ENCODE assay signal across 8 cellular contexts in genomic region chr2:186485871-186486650, GRCh38. TPM values are rescaled to one million over a fixed set of nuclear protein-coding genes. Genes with fewer than 3 reads are reported as not detected.
DNase-seq lines count a peak whose midpoint lies in the region; ATAC-seq and TF ChIP-seq lines count a peak whose summit lies in the region.

Gene ZC3H15, plus strand, starts transcription at chr2:186486260. Its CDS starts 123 bp downstream, at chr2:186486383.

- in situ Hi-C loops in GM13977 (cut with MboI; ENCODE audit: low pct_unique_long_range_greater_than_20kb, low sequenced_read_pairs, unreplicated experiment), result no loop called here

- intact Hi-C loops in left cardiac atrium (cut with DNase I), result no loop called here

- DNase-seq in GM13977 (ENCODE audit: low spot score) (peak; percentile 90), NCI-H146 treated with DMSO at 0.1 percent for 48 hours (lab: John Stamatoyannopoulos, UW; ENCODE audit: unreplicated experiment) (peak; percentile 79), T-helper 17 cell (peak; percentile 91 to 95 (median 95)), amygdala (lab: John Stamatoyannopoulos, UW) (peak; percentile 75 to 98 (median 93)), left cardiac atrium (peak; percentile 98), progenitor cell of endocrine pancreas (ENCODE audit: low spot score, unreplicated experiment) (peak; percentile 88), ureter (ENCODE audit: low spot score) (peak; percentile 97)

- peak within 1 kb of the TSS; percentile 98 for H3K27ac Mint-ChIP-seq in T-helper 17 cell
- H3K27ac Mint-ChIP-seq in progenitor cell of endocrine pancreas, result peak within 1 kb of the TSS; percentile 100

- TF ChIP-seq CTCF in GM13977 (IDR thresholded peaks at IDR 0.05; ENCODE audit: extremely low read depth, insufficient read depth, missing control alignments), result no peak
- no peak for TF ChIP-seq CTCF in progenitor cell of endocrine pancreas (IDR thresholded peaks at IDR 0.05; ENCODE audit: unreplicated experiment)

- no peaks in the 10 kb centered on the region for H3K9me3 Mint-ChIP-seq in progenitor cell of endocrine pancreas (ENCODE audit: low read depth)

- H3K27me3 Mint-ChIP-seq in T-helper 17 cell, result no peaks in the 10 kb centered on the region
- no peaks in the 10 kb centered on the region for H3K27me3 Mint-ChIP-seq in progenitor cell of endocrine pancreas

- no peaks in the 10 kb centered on the region for H3K9me3 ChIP-seq in T-helper 17 cell (ENCODE audit: control insufficient read depth, low read length, poor library complexity, severe bottlenecking)

- no peaks in the 10 kb centered on the region for H3K36me3 Mint-ChIP-seq in T-helper 17 cell (ENCODE audit: low read depth)
- H3K36me3 Mint-ChIP-seq in progenitor cell of endocrine pancreas (ENCODE audit: insufficient read depth), result no peaks in the 10 kb centered on the region

- H3K4me1 Mint-ChIP-seq in T-helper 17 cell (peaks cover 47% of the 10 kb centered on the region), progenitor cell of endocrine pancreas (ENCODE audit: low read depth) (peaks cover 31% of the 10 kb centered on the region)

- peak; percentile 73 for ATAC-seq in HG02870 (IDR thresholded peaks at IDR 0.05; ENCODE audit: unreplicated experiment)
- ATAC-seq in T-helper 17 cell, result peak; percentile 95
- ATAC-seq in left cardiac atrium, result peak; percentile 99

- H3K4me3 Mint-ChIP-seq in T-helper 17 cell, result peak within 1 kb of the TSS; percentile 98
- H3K4me3 Mint-ChIP-seq in progenitor cell of endocrine pancreas (ENCODE audit: low read depth), result peak within 1 kb of the TSS; percentile 95

RNA-seq across cellular contexts. Expression of gene ZC3H15, which starts in this region (rescaled TPM):
- total RNA-seq in T-helper 17 cell (100 to 1,000 TPM in 1 of 2 donors, 10 to 100 TPM in 1; 91.9 to 115 TPM), left cardiac atrium (10 to 100 TPM; 30.2 to 43.3 TPM), progenitor cell of endocrine pancreas (55.4 and 70.1 TPM in 2 replicates), ureter (64.6 TPM)

Comparison
In these comparisons a context has a peak if more than half of its experiments do, and no peak if none do; other contexts are left out.
1. Peak in every context shown above with its lines: DNase-seq and ATAC-seq.